Comparison of ENCODE assay signal across 11 cellular contexts in the genomic region with DNA sequence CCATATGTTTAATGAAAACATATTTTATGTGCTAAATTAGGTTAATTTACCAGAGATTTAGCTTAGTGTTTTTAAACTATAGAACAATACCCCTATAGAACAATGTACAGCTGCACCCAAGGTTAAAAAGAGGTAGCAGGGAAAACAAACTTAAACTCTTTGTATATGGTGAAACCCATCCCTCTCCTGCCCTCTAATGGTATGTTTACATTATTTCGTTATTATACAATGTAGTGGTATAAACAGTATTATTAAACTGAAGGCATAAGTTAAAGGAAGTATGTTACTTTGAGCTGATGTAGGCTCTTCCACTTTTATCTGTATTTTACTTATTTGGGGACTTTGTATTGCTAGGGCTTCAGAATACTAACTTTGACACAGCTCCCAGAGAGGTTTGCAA. TPM values are rescaled to one million over a fixed set of nuclear protein-coding genes. Genes with fewer than 3 reads are reported as not detected.
DNase-seq lines count a peak whose midpoint lies in the region; ATAC-seq, FAIRE-seq and TF ChIP-seq lines count a peak whose summit lies in the region.
"Had no signal": no experiment of that assay in that cellular context is flagged by ENCODE, and none has a peak within 500 bp of the region (broad histone marks: within the 10 kb centered on the region; RNA-seq: fewer than 3 reads in every experiment).

No MANE protein-coding gene starts in this region.

- H3K9me3 ChIP-seq in DOHH2 (ENCODE audit: control insufficient read depth, insufficient read depth, low read length) (no peaks in the 10 kb centered on the region), HCT116 (ENCODE audit: control insufficient read depth in 1 of 2, insufficient read depth in 1 of 2, low read depth in 1 of 2, low read length in 2 of 2) (no peaks in the 10 kb centered on the region), PC-3 (ENCODE audit: low read length) (no peaks in the 10 kb centered on the region)
- H3K9me3 ChIP-seq: mucosa of descending colon had no signal

- no peak overlapping the region for H3K27ac ChIP-seq in DOHH2 (ENCODE audit: low read depth, low read length)
- H3K27ac ChIP-seq in HCT116 (ENCODE audit: low read depth, low read length): no peak overlapping the region
- H3K27ac ChIP-seq in PC-3 (ENCODE audit: low read length): no peak overlapping the region
- no peak overlapping the region for H3K27ac ChIP-seq in brain microvascular endothelial cell

- H3K4me2 ChIP-seq in DOHH2 (ENCODE audit: low read length): no peak overlapping the region
- no peak overlapping the region for H3K4me2 ChIP-seq in HCT116 (ENCODE audit: low read length)
- H3K4me2 ChIP-seq in PC-3 (ENCODE audit: low read length): no peak overlapping the region

- H3K4me3 ChIP-seq in DOHH2 (ENCODE audit: low read length) (no peak overlapping the region), HCT116 (replicated peaks in 1 of 2; ENCODE audit: low read depth in 1 of 2, low read length in 2 of 2) (no peak overlapping the region), PC-3 (ENCODE audit: low read length) (no peak overlapping the region), fibroblast of pulmonary artery (replicated peaks; ENCODE audit: low read depth, low read length) (no peak overlapping the region), brain microvascular endothelial cell (ENCODE audit: low read depth, low read length) (no peak overlapping the region)
- H3K4me3 ChIP-seq: mucosa of descending colon had no signal

- no peaks in the 10 kb centered on the region for H4K20me1 ChIP-seq in DOHH2 (ENCODE audit: control insufficient read depth, insufficient read depth, low read depth, low read length)
- H4K20me1 ChIP-seq in HCT116 (ENCODE audit: insufficient read depth): no peaks in the 10 kb centered on the region
- H4K20me1 ChIP-seq in PC-3 (ENCODE audit: low read length): no peaks in the 10 kb centered on the region

- peak; percentile 63 for ATAC-seq in HCT116
- peak; percentile 85 for ATAC-seq in PC-3
- ATAC-seq in HG02610 (IDR thresholded peaks at IDR 0.05; ENCODE audit: unreplicated experiment): no peak
- ATAC-seq: mucosa of descending colon had no signal

- H3K9ac ChIP-seq in HCT116 (ENCODE audit: low read length) (no peak overlapping the region), PC-3 (ENCODE audit: low read length) (no peak overlapping the region)

- TF ChIP-seq RAD21 in HCT116 (IDR thresholded peaks at IDR 0.05; ENCODE audit: low read depth): peak; percentile 44

- H3F3A ChIP-seq in DOHH2 (ENCODE audit: control insufficient read depth, insufficient read depth) (no peaks in the 10 kb centered on the region), PC-3 (ENCODE audit: low read length, unreplicated experiment) (no peaks in the 10 kb centered on the region)

- H2AFZ ChIP-seq in HCT116 (ENCODE audit: low read depth, low read length, poor library complexity, severe bottlenecking) (no peak overlapping the region), PC-3 (ENCODE audit: low read length) (no peak overlapping the region)

- TF ChIP-seq CTCF in DOHH2 (IDR thresholded peaks at IDR 0.05; ENCODE audit: low read depth, low read length, poor library complexity, severe bottlenecking) (peak; percentile 45), HCT116 (IDR thresholded peaks at IDR 0.05 in 2 of 3, conservative IDR thresholded peaks at IDR 0.05 in 1 of 3; ENCODE audit: borderline replicate concordance in 1 of 3, insufficient read depth in 1 of 3, low read depth in 2 of 3, low read length in 2 of 3) (peak; percentile 13 to 45 (median 26); a peak in 3 of 6 replicates), PC-3 (conservative IDR thresholded peaks at IDR 0.05; ENCODE audit: low read depth, low read length) (peak; percentile 66), fibroblast of pulmonary artery (IDR thresholded peaks at IDR 0.05; ENCODE audit: low read length, missing control alignments) (peak; percentile 36), brain microvascular endothelial cell (IDR thresholded peaks at IDR 0.05; ENCODE audit: low read depth, low read length, missing control alignments) (no peak)

- H3K36me3 ChIP-seq in DOHH2 (ENCODE audit: control insufficient read depth, low read length) (no peaks in the 10 kb centered on the region; the same call in 1 of the 2 replicates), HCT116 (ENCODE audit: control insufficient read depth in 1 of 2, insufficient read depth in 2 of 2, low read length in 2 of 2) (peaks cover 0 to 2% of the 10 kb centered on the region in 2 experiments; a peak in 2 of 4 replicates), PC-3 (ENCODE audit: low read depth, low read length) (no peaks in the 10 kb centered on the region), brain microvascular endothelial cell (replicated peaks) (peaks cover 6% of the 10 kb centered on the region)

- RAD21 ChIA-PET in HCT116 (lab: Charles Lee; ENCODE audit: low non-redundant PET in 1 of 2, low total read pairs in 2 of 2, uncharacterized antibody in 2 of 2, unreplicated experiment in 2 of 2): no interaction called here

- intact Hi-C loops in HCT116 (cut with micrococcal nuclease): loop anchor here (10.0 kb wide), 1 partner anchor 121 kb away; no protein-coding TSS in a partner anchor
- intact Hi-C loops in PC-3 (cut with micrococcal nuclease): loop anchor here (5.0 to 10.0 kb wide), 2 partner anchors 99 to 124 kb away; a partner anchor contains a TSS

- DNase-seq in HCT116 (ENCODE audit: low read depth, low spot score) (no peak), PC-3 (peak; percentile 57), fibroblast of pulmonary artery (ENCODE audit: low read depth) (peak; percentile 30), GM12891 (ENCODE audit: insufficient read length, low spot score) (no peak), brain microvascular endothelial cell (no peak), SKM-1 treated with dmso at 0.1 percent for 144 hours (lab: John Stamatoyannopoulos, UW; ENCODE audit: unreplicated experiment) (no peak)
- DNase-seq: activated gamma-delta T cell treated with Interleukin-2 at 50 U/mL for 16 hours, mucosa of descending colon had no signal

- no peaks in the 10 kb centered on the region for H3K27me3 ChIP-seq in DOHH2 (ENCODE audit: control insufficient read depth, low read length)
- no peaks in the 10 kb centered on the region for H3K27me3 ChIP-seq in HCT116 (ENCODE audit: insufficient read depth, low read length)
- no peaks in the 10 kb centered on the region for H3K27me3 ChIP-seq in PC-3 (ENCODE audit: low read length)
- H3K27me3 ChIP-seq in brain microvascular endothelial cell (replicated peaks): no peaks in the 10 kb centered on the region

- no peak for TF ChIP-seq POLR2A in HCT116 (IDR thresholded peaks at IDR 0.05; ENCODE audit: borderline replicate concordance, extremely low read depth, insufficient read depth, insufficient read length)
- TF ChIP-seq POLR2A in GM12891 (IDR thresholded peaks at IDR 0.05; ENCODE audit: low read depth, low read length): no peak

- CTCF ChIA-PET in HCT116 (lab: Charles Lee): interaction anchor here (0.9 kb wide), 1 partner anchor 13 kb away, joined by 3 read pairs; no protein-coding TSS in a partner anchor
- CTCF ChIA-PET in PC-3 (lab: Charles Lee): interaction anchor here (0.6 to 0.8 kb wide), 3 partner anchors 16 to 360 kb away, joined by 3 to 4 read pairs (median 3); no protein-coding TSS in a partner anchor

- in situ Hi-C loops in brain microvascular endothelial cell (cut with HindIII; ENCODE audit: low pct_ligation_motif_present, low sequenced_read_pairs): no loop called here

- H3K79me2 ChIP-seq in DOHH2 (ENCODE audit: control insufficient read depth, low read length) (no peaks in the 10 kb centered on the region), HCT116 (ENCODE audit: insufficient read depth, low read length) (no peaks in the 10 kb centered on the region), PC-3 (ENCODE audit: low read length) (no peaks in the 10 kb centered on the region)

- POLR2A ChIA-PET in HCT116 (lab: Charles Lee): no interaction called here
- POLR2A ChIA-PET in PC-3 (lab: Charles Lee; ENCODE audit: unreplicated experiment): no interaction called here

- FAIRE-seq in GM12891 (lab: Jason Lieb, UNC): no peak
- FAIRE-seq: H1 had no signal

- H3K9me2 ChIP-seq in DOHH2 (replicated peaks; ENCODE audit: control insufficient read depth, low read length) (no peaks in the 10 kb centered on the region), HCT116 (ENCODE audit: insufficient read depth) (no peaks in the 10 kb centered on the region), PC-3 (replicated peaks; ENCODE audit: low read length) (no peaks in the 10 kb centered on the region)

- H3K4me1 ChIP-seq in DOHH2 (ENCODE audit: control insufficient read depth, low read length): no peaks in the 10 kb centered on the region
- H3K4me1 ChIP-seq in HCT116 (ENCODE audit: control insufficient read depth in 1 of 2, insufficient read depth in 2 of 2, low read length in 2 of 2): no peaks in the 10 kb centered on the region
- H3K4me1 ChIP-seq in PC-3 (ENCODE audit: insufficient read depth, low read length): no peaks in the 10 kb centered on the region

- BruUV-seq in HCT116 (replicated peaks; lab: Mats Ljungman, UMichigan) (no TSS peak), PC-3 (replicated peaks; lab: Mats Ljungman, UMichigan) (TSS peak; percentile 3)

TF ChIP-seq in HCT116, 20 proteins besides CTCF, POLR2A, EP300 and RAD21 (continues in another document):
- TF ChIP-seq, protein P1, sequence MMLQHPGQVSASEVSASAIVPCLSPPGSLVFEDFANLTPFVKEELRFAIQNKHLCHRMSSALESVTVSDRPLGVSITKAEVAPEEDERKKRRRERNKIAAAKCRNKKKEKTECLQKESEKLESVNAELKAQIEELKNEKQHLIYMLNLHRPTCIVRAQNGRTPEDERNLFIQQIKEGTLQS (IDR thresholded peaks at IDR 0.05): no peak
- TF ChIP-seq SRF (IDR thresholded peaks at IDR 0.05; ENCODE audit: low read depth): no peak
- TF ChIP-seq SIN3A (IDR thresholded peaks at IDR 0.05; ENCODE audit: low read depth): no peak
- no peak for TF ChIP-seq JUND (IDR thresholded peaks at IDR 0.05)
- no peak for TF ChIP-seq SP1 (IDR thresholded peaks at IDR 0.05; ENCODE audit: low read depth)
- no peak for TF ChIP-seq ZNF274 (IDR thresholded peaks at IDR 0.05; ENCODE audit: low read depth, low read length)
- no peak for TF ChIP-seq EZH2 (IDR thresholded peaks at IDR 0.05)

TF ChIP-seq in GM12891, 5 proteins besides CTCF, POLR2A, EP300 and RAD21:
- TF ChIP-seq PAX5 (IDR thresholded peaks at IDR 0.05; ENCODE audit: insufficient read depth, low read length, severe bottlenecking): no peak
- no peak for TF ChIP-seq POLR2AphosphoS5 (IDR thresholded peaks at IDR 0.05; ENCODE audit: low read depth, low read length)
- no peak for TF ChIP-seq POU2F2 (IDR thresholded peaks at IDR 0.05; ENCODE audit: low read depth, low read length)
- no peak for TF ChIP-seq TAF1 (IDR thresholded peaks at IDR 0.05; ENCODE audit: low read depth, low read length)
- TF ChIP-seq SPI1 (IDR thresholded peaks at IDR 0.05; ENCODE audit: low read depth, low read length): no peak

RNA-seq across cellular contexts. Expression of a gene that starts 16.7 kb away (rescaled TPM):
- total RNA-seq in HCT116 (2021; ENCODE audit: unreplicated experiment) (0.05 TPM), PC-3 (2014; rRNA removed) (0.40 and 0.47 TPM in 2 replicates)
- 0.01 TPM in 1 of 2 replicates, not detected in the other for polyA plus RNA-seq in HCT116 (2012)
- 0.21 TPM for polyA plus RNA-seq in GM12891 (2012; ENCODE audit: low read depth, missing spikeins)

Comparison
In these comparisons a context has a peak if more than half of its experiments do, and no peak if none do; other contexts are left out.
1. DNase-seq: peak in PC-3 (single experiment) and fibroblast of pulmonary artery (single experiment); none in HCT116 (single experiment), GM12891 (single experiment), brain microvascular endothelial cell (single experiment) and SKM-1 treated with dmso at 0.1 percent for 144 hours (single experiment).